1 cellular context compared by ENCODE assay signal in genomic region chr19:10295847-10296591, GRCh38.
TF ChIP-seq lines count a peak whose summit lies in the region.

No MANE protein-coding gene starts in this region.

TF ChIP-seq in GM12878, 131 proteins besides CTCF, POLR2A, EP300 and RAD21:
- TF ChIP-seq CEBPB (IDR thresholded peaks at IDR 0.05; ENCODE audit: borderline replicate concordance in 1 of 2, low read depth in 2 of 2, low read length in 2 of 2) (no peak), ZNF687 (IDR thresholded peaks at IDR 0.05) (0 out of 2 replicates have a peak, but pooled peaks have one; percentile 26), EED (IDR thresholded peaks at IDR 0.05; ENCODE audit: low read depth) (0 out of 2 replicates have a peak, but pooled peaks have one; percentile 3)
